1 cellular context compared by ENCODE assay signal in the genomic region with DNA sequence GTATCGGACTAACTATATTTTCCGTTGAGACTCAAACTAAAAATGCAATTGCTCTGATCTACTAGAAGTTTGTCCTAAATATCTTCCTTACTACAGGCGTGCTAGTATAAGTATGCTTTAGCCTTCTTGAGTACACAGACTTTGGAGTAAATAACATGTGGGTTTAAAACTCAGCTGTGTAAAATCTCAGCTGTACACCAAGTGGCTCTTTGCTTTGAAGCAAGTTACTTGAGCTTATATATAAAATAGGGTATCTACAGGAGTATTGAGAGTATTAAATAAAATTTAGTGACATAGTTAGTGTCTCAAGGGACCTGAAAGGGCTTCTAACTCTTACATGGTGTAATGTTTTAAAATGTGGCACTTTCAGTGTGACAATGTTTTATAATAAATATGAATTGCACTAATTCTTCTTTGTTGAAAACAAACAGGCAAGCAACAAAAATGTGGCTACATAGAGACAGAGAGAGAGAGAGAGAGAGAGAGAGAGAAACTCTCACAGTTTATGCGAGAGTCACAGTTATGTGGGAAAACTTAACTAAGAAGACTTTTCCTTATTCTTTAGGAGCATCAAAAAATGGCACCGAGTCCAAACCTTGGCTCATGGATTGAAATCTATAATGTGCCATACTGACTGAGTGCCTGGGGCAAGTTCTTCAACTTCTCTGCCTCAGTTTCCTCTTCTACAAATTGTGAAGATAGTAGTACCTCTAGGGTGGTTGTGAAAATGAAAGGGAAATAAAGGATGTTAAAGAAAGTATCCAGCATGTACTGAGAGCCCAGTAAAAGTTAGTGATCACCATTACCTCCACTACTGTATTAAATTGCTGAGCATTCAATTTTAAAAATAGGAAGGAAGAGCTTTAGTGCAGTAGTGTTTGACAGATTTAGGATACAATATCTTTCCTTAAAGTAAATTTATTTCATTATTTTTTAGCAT.
TF ChIP-seq lines count a peak whose summit lies in the region.

No MANE protein-coding gene starts in this region.

TF ChIP-seq in K562, 482 proteins besides CTCF, POLR2A, EP300 and RAD21 (continued from another document):
- TF ChIP-seq YY1 (IDR thresholded peaks at IDR 0.05; ENCODE audit: borderline replicate concordance in 1 of 3, control insufficient read depth in 1 of 3, extremely low read depth in 1 of 3, insufficient read depth in 3 of 3, insufficient read length in 1 of 3, insufficient replicate concordance in 2 of 3, low read depth in 1 of 3, low read length in 2 of 3) = no peak
- no peak for TF ChIP-seq ZNF184 (CRISPR knock-in tag; IDR thresholded peaks at IDR 0.05)
- no peak for TF ChIP-seq ARNT (IDR thresholded peaks at IDR 0.05)
- 0 out of 2 replicates have a peak, but pooled peaks have one; percentile 35 for TF ChIP-seq MAFG (tag; conservative IDR thresholded peaks at IDR 0.05)
- TF ChIP-seq, protein P1, sequence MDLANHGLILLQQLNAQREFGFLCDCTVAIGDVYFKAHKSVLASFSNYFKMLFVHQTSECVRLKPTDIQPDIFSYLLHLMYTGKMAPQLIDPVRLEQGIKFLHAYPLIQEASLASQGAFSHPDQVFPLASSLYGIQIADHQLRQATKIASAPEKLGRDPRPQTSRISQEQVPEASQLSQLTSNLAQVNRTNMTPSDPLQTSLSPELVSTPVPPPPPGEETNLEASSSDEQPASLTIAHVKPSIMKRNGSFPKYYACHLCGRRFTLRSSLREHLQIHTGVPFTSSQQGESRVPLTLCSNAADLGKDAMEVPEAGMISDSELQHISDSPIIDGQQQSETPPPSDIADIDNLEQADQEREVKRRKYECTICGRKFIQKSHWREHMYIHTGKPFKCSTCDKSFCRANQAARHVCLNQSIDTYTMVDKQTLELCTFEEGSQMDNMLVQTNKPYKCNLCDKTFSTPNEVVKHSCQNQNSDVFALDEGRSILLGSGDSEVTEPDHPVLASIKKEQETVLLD (IDR thresholded peaks at IDR 0.05) = no peak
- peak; percentile 45; the same call in 1 of the 2 replicates for TF ChIP-seq C11orf30 (IDR thresholded peaks at IDR 0.05; ENCODE audit: low read depth)
